11 cellular contexts compared by ENCODE assay signal in genomic region chr6:34531580-34532201, GRCh38. TPM values are rescaled to one million over a fixed set of nuclear protein-coding genes. Genes with fewer than 3 reads are reported as not detected.
DNase-seq lines count a peak whose midpoint lies in the region; TF ChIP-seq lines count a peak whose summit lies in the region.
"Had no signal": no experiment of that assay in that cellular context is flagged by ENCODE, and none has a peak within 500 bp of the region (broad histone marks: within the 10 kb centered on the region; RNA-seq: fewer than 3 reads in every experiment).

No MANE protein-coding gene starts in this region.

- H3K9me3 Mint-ChIP-seq in activated CD4-positive, alpha-beta T cell treated with anti-CD3 and anti-CD28 coated beads, Interleukin-2, amount 10 ng/mL, durations not matched to agents 7 days and 5 days = no peaks in the 10 kb centered on the region

- H3K4me1 Mint-ChIP-seq in activated CD4-positive, alpha-beta T cell treated with anti-CD3 and anti-CD28 coated beads, Interleukin-2, amount 10 ng/mL, durations not matched to agents 7 days and 5 days = peaks cover 8% of the 10 kb centered on the region

- no peak overlapping the region for H3K4me3 Mint-ChIP-seq in activated CD4-positive, alpha-beta T cell treated with anti-CD3 and anti-CD28 coated beads, Interleukin-2, amount 10 ng/mL, durations not matched to agents 7 days and 5 days

- peaks cover 2% of the 10 kb centered on the region for H3K27me3 Mint-ChIP-seq in activated CD4-positive, alpha-beta T cell treated with anti-CD3 and anti-CD28 coated beads, Interleukin-2, amount 10 ng/mL, durations not matched to agents 7 days and 5 days

- in situ Hi-C loops in brain microvascular endothelial cell (cut with HindIII; ENCODE audit: low pct_ligation_motif_present, low sequenced_read_pairs) (no loop called here), GM13977 (cut with MboI; ENCODE audit: low pct_unique_long_range_greater_than_20kb, low sequenced_read_pairs, unreplicated experiment) (no loop called here)

- TF ChIP-seq POLR2A in esophagus squamous epithelium (IDR thresholded peaks at IDR 0.05) = no peak

- 90% methylated on average over 22 to 29 of the region's 29 CpGs for WGBS in esophagus squamous epithelium, 2 donors

- H3K36me3 ChIP-seq in brain microvascular endothelial cell (replicated peaks) (no peaks in the 10 kb centered on the region), esophagus squamous epithelium (no peaks in the 10 kb centered on the region)
- H3K36me3 ChIP-seq: BLaER1 had no signal

- CTCF ChIA-PET in activated CD4-positive, alpha-beta T cell treated with anti-CD3 and anti-CD28 coated beads, Interleukin-2, amount 10 ng/mL, durations not matched to agents 7 days and 5 days (lab: Charles Lee) = interaction anchor here (0.6 kb wide), 2 partner anchors 9 to 24 kb away, joined by 4 read pairs; no protein-coding TSS in a partner anchor

- H3K36me3 Mint-ChIP-seq in activated CD4-positive, alpha-beta T cell treated with anti-CD3 and anti-CD28 coated beads, Interleukin-2, amount 10 ng/mL, durations not matched to agents 7 days and 5 days (ENCODE audit: low read depth) = no peaks in the 10 kb centered on the region

- intact Hi-C loops in esophagus squamous epithelium (cut with DNase I) = no loop called here

- DNase-seq in activated CD4-positive, alpha-beta T cell treated with anti-CD3 and anti-CD28 coated beads, Interleukin-2, amount 10 ng/mL, durations not matched to agents 7 days and 5 days = peak; percentile 16
- DNase-seq in activated CD4-positive, alpha-beta T cell treated with anti-CD3 and anti-CD28 coated beads, Interleukin-2, amount 50 U/mL, for 4 hours = no peak
- peak; percentile 82 for DNase-seq in brain microvascular endothelial cell
- peak; percentile 87 for DNase-seq in iris pigment epithelial cell (ENCODE audit: low read depth)
- DNase-seq in substantia nigra (lab: John Stamatoyannopoulos, UW) = peak in 33 of 49 donors; percentile 13 to 97 (median 54)
- no peak for DNase-seq in esophagus squamous epithelium (lab: John Stamatoyannopoulos, UW)
- DNase-seq in GM13977 (ENCODE audit: low spot score) = no peak
- no peak for DNase-seq in NK-92 treated with Interleukin-12 subunit alpha and Interleukin-12 subunit beta, amount 100 ng/mL, for 24 hours (lab: John Stamatoyannopoulos, UW)
- DNase-seq: MV-4-11 had no signal

- H3K27me3 ChIP-seq in brain microvascular endothelial cell (replicated peaks) (no peaks in the 10 kb centered on the region), esophagus squamous epithelium (no peaks in the 10 kb centered on the region)
- H3K27me3 ChIP-seq: BLaER1 had no signal

- H3K4me3 ChIP-seq in brain microvascular endothelial cell (ENCODE audit: low read depth, low read length) (peak overlapping the region; percentile 47), esophagus squamous epithelium (no peak overlapping the region)
- H3K4me3 ChIP-seq: BLaER1 had no signal

- POLR2A ChIA-PET in activated CD4-positive, alpha-beta T cell treated with anti-CD3 and anti-CD28 coated beads, Interleukin-2, amount 10 ng/mL, durations not matched to agents 7 days and 5 days (lab: Charles Lee) = no interaction called here

- H3K4me1 ChIP-seq in esophagus squamous epithelium = peaks cover 0 to 18% (median 6%) of the 10 kb centered on the region in 3 donors

- H3K9me3 ChIP-seq in esophagus squamous epithelium = no peaks in the 10 kb centered on the region
- H3K9me3 ChIP-seq: BLaER1 had no signal

- no peak overlapping the region for H3K27ac ChIP-seq in brain microvascular endothelial cell
- H3K27ac ChIP-seq in substantia nigra (ENCODE audit: low read depth, low read length, poor library complexity, severe bottlenecking) = no peak overlapping the region
- no peak overlapping the region for H3K27ac ChIP-seq in esophagus squamous epithelium
- H3K27ac ChIP-seq: BLaER1 had no signal

- no peak overlapping the region for H3K27ac Mint-ChIP-seq in activated CD4-positive, alpha-beta T cell treated with anti-CD3 and anti-CD28 coated beads, Interleukin-2, amount 10 ng/mL, durations not matched to agents 7 days and 5 days

- no peak for TF ChIP-seq CTCF in brain microvascular endothelial cell (IDR thresholded peaks at IDR 0.05; ENCODE audit: low read depth, low read length, missing control alignments)
- TF ChIP-seq CTCF in esophagus squamous epithelium (IDR thresholded peaks at IDR 0.05) = no peak
- no peak for TF ChIP-seq CTCF in GM13977 (IDR thresholded peaks at IDR 0.05; ENCODE audit: extremely low read depth, insufficient read depth, missing control alignments)

RNA-seq across cellular contexts. Expression of gene SPDEF, which starts 24.4 kb away (rescaled TPM):
- total RNA-seq in activated CD4-positive, alpha-beta T cell treated with anti-CD3 and anti-CD28 coated beads, Interleukin-2, amount 10 ng/mL, durations not matched to agents 7 days and 5 days = not detected
- under 1 TPM in 1 of 4 donors, not detected in 3; 0.79 TPM for total RNA-seq in esophagus squamous epithelium
- total RNA-seq: activated CD8-positive, alpha-beta memory T cell treated with anti-CD3 and anti-CD28 coated beads for 36 hours had no signal

Comparison
In these comparisons a context has a peak if more than half of its experiments do, and no peak if none do; other contexts are left out.
1. DNase-seq: peak in activated CD4-positive, alpha-beta T cell treated with anti-CD3 and anti-CD28 coated beads, Interleukin-2, amount 10 ng/mL, durations not matched to agents 7 days and 5 days (single experiment), brain microvascular endothelial cell (single experiment), iris pigment epithelial cell (single experiment) and substantia nigra (33 of 49); none in activated CD4-positive, alpha-beta T cell treated with anti-CD3 and anti-CD28 coated beads, Interleukin-2, amount 50 U/mL, for 4 hours (0 of 2), esophagus squamous epithelium (single experiment), GM13977 (single experiment) and NK-92 treated with Interleukin-12 subunit alpha and Interleukin-12 subunit beta, amount 100 ng/mL, for 24 hours (single experiment).